8 cellular contexts compared by ENCODE assay signal in genomic region chr15:99442268-99442897, GRCh38.
DNase-seq lines count a peak whose midpoint lies in the region; ATAC-seq, FAIRE-seq and TF ChIP-seq lines count a peak whose summit lies in the region.

No MANE protein-coding gene starts in this region.

- no peaks in the 10 kb centered on the region for H3K36me3 ChIP-seq in bronchial epithelial cell (ENCODE audit: control insufficient read depth, insufficient read depth, low read length)
- no peaks in the 10 kb centered on the region for H3K36me3 ChIP-seq in OCI-LY7 (ENCODE audit: insufficient read depth, low read length)

- H3K79me2 ChIP-seq in OCI-LY7 (ENCODE audit: insufficient read depth, low read depth, low read length) = no peaks in the 10 kb centered on the region

- H3K27ac Mint-ChIP-seq in stimulated activated naive CD8-positive, alpha-beta T cell treated with anti-CD3 and anti-CD28 coated beads, Interleukin-15, amount 100 ng/mL, for 72 hours = peak overlapping the region in 1 of 2 donors; percentile 11
- peak overlapping the region; percentile 21 for H3K27ac Mint-ChIP-seq in memory B cell

- no peak for FAIRE-seq in bronchial epithelial cell (lab: Jason Lieb, UNC)

- BruUV-seq in OCI-LY7 (replicated peaks; lab: Mats Ljungman, UMichigan) = no TSS peak

- H3K27me3 ChIP-seq in bronchial epithelial cell (ENCODE audit: control insufficient read depth, insufficient read depth, low read length) = no peaks in the 10 kb centered on the region

- DNase-seq in stimulated activated naive CD8-positive, alpha-beta T cell treated with anti-CD3 and anti-CD28 coated beads, Interleukin-15, Interleukin-2, amounts not matched to agents 100 U/mL and 50 U/mL, for 24 hours = peak; percentile 31
- DNase-seq in stimulated activated naive CD8-positive, alpha-beta T cell treated with anti-CD3 and anti-CD28 coated beads, Interleukin-15, amount 100 ng/mL, for 72 hours = no peak
- DNase-seq in bronchial epithelial cell (ENCODE audit: low read depth) (peak; percentile 76), memory B cell (ENCODE audit: low spot score in 2 of 2) (no peak), OCI-LY7 (ENCODE audit: low spot score) (no peak), OCI-M2 (lab: John Stamatoyannopoulos, UW; ENCODE audit: unreplicated experiment) (no peak)
- DNase-seq in NK-92 treated with Interleukin-12 subunit alpha and Interleukin-12 subunit beta, amount 100 ng/mL, for 24 hours (lab: John Stamatoyannopoulos, UW) = no peak

- TF ChIP-seq CTCF in bronchial epithelial cell (IDR thresholded peaks at IDR 0.05; ENCODE audit: insufficient read depth, low read length, severe bottlenecking) = no peak
- no peak for TF ChIP-seq CTCF in OCI-LY7 (conservative IDR thresholded peaks at IDR 0.05; ENCODE audit: low read length)

- H4K20me1 ChIP-seq in OCI-LY7 (ENCODE audit: insufficient read depth, low read length) = no peaks in the 10 kb centered on the region

- no peaks in the 10 kb centered on the region for H3K9me3 ChIP-seq in OCI-LY7 (ENCODE audit: low read length)

- H3K4me1 Mint-ChIP-seq in stimulated activated naive CD8-positive, alpha-beta T cell treated with anti-CD3 and anti-CD28 coated beads, Interleukin-15, amount 100 ng/mL, for 72 hours = peaks cover 88% of the 10 kb centered on the region
- H3K4me1 Mint-ChIP-seq in memory B cell = peaks cover 21% of the 10 kb centered on the region

- CTCF ChIA-PET in OCI-LY7 (lab: Charles Lee; ENCODE audit: unreplicated experiment) = interaction anchor here (0.6 kb wide), 1 partner anchor 20 kb away, joined by 4 read pairs; no protein-coding TSS in a partner anchor

- H2AFZ ChIP-seq in OCI-LY7 (ENCODE audit: low read length) = no peak overlapping the region

- intact Hi-C loops in OCI-LY7 (cut with micrococcal nuclease; ENCODE audit: unreplicated experiment) = no loop called here

- H3K9me3 Mint-ChIP-seq in stimulated activated naive CD8-positive, alpha-beta T cell treated with anti-CD3 and anti-CD28 coated beads, Interleukin-15, amount 100 ng/mL, for 72 hours = no peaks in the 10 kb centered on the region
- H3K9me3 Mint-ChIP-seq in memory B cell = no peaks in the 10 kb centered on the region

- H3K4me3 ChIP-seq in bronchial epithelial cell (ENCODE audit: low read depth, low read length) (no peak overlapping the region), OCI-LY7 (ENCODE audit: low read depth, low read length, poor library complexity, severe bottlenecking) (no peak overlapping the region)

- ATAC-seq in stimulated activated naive CD8-positive, alpha-beta T cell treated with anti-CD3 and anti-CD28 coated beads, Interleukin-15, Interleukin-2, amounts not matched to agents 100 U/mL and 50 U/mL, for 24 hours = peak; percentile 27
- ATAC-seq in stimulated activated naive CD8-positive, alpha-beta T cell treated with anti-CD3 and anti-CD28 coated beads, Interleukin-15, amount 100 ng/mL, for 72 hours = no peak
- peak; percentile 57 for ATAC-seq in memory B cell (ENCODE audit: low read depth)
- no peak for ATAC-seq in GM21619 (IDR thresholded peaks at IDR 0.05; ENCODE audit: unreplicated experiment)

- H3K4me2 ChIP-seq in OCI-LY7 (ENCODE audit: low read length) = no peak overlapping the region

- no peak overlapping the region for H3K27ac ChIP-seq in OCI-LY7 (ENCODE audit: low read depth, low read length, poor library complexity, severe bottlenecking)

- H3K9me2 ChIP-seq in OCI-LY7 (ENCODE audit: insufficient read depth, low read length) = no peaks in the 10 kb centered on the region

- H3K36me3 Mint-ChIP-seq in memory B cell = no peaks in the 10 kb centered on the region

- H3K4me3 Mint-ChIP-seq in stimulated activated naive CD8-positive, alpha-beta T cell treated with anti-CD3 and anti-CD28 coated beads, Interleukin-15, amount 100 ng/mL, for 72 hours = peak overlapping the region in 1 of 2 donors; percentile 1
- peak overlapping the region; percentile 72 for H3K4me3 Mint-ChIP-seq in memory B cell

- no peaks in the 10 kb centered on the region for H3K27me3 Mint-ChIP-seq in stimulated activated naive CD8-positive, alpha-beta T cell treated with anti-CD3 and anti-CD28 coated beads, Interleukin-15, amount 100 ng/mL, for 72 hours
- H3K27me3 Mint-ChIP-seq in memory B cell = no peaks in the 10 kb centered on the region

- no peaks in the 10 kb centered on the region for H3K4me1 ChIP-seq in OCI-LY7 (ENCODE audit: insufficient read depth, low read length, poor library complexity, severe bottlenecking)

- POLR2A ChIA-PET in OCI-LY7 (lab: Charles Lee) = interaction anchor here (0.5 kb wide), 1 partner anchor 486 kb away, joined by 4 read pairs; no protein-coding TSS in a partner anchor

Comparison
In these comparisons a context has a peak if more than half of its experiments do, and no peak if none do; other contexts are left out.
1. ATAC-seq: peak in stimulated activated naive CD8-positive, alpha-beta T cell treated with anti-CD3 and anti-CD28 coated beads, Interleukin-15, Interleukin-2, amounts not matched to agents 100 U/mL and 50 U/mL, for 24 hours (single experiment) and memory B cell (single experiment); none in stimulated activated naive CD8-positive, alpha-beta T cell treated with anti-CD3 and anti-CD28 coated beads, Interleukin-15, amount 100 ng/mL, for 72 hours (single experiment) and GM21619 (single experiment).
2. DNase-seq: peak in stimulated activated naive CD8-positive, alpha-beta T cell treated with anti-CD3 and anti-CD28 coated beads, Interleukin-15, Interleukin-2, amounts not matched to agents 100 U/mL and 50 U/mL, for 24 hours (single experiment) and bronchial epithelial cell (single experiment); none in stimulated activated naive CD8-positive, alpha-beta T cell treated with anti-CD3 and anti-CD28 coated beads, Interleukin-15, amount 100 ng/mL, for 72 hours (0 of 2), memory B cell (0 of 2), OCI-LY7 (single experiment), OCI-M2 (single experiment) and NK-92 treated with Interleukin-12 subunit alpha and Interleukin-12 subunit beta, amount 100 ng/mL, for 24 hours (single experiment).